ENCODE assay signal across 13 cellular contexts in the genomic region with DNA sequence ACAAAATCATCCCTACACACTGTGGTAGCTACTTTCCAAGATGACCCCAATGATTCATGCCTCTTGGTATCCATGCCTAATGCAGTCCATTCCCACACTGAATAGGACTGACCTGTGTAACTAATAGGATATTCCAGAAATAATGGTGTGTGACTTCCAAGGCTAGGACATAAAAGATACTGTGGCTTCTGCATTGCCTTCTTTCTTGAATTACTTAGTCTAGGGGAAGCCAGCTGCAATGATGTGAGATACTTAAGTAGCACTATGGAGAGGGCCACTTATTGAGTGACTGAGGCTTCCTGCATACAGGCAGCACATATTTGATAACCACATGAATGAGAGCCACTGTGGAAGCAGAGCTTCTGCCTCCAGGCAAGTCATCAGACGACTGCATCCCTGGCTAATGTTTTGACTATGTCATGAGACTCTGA. TPM values are rescaled to one million over a fixed set of nuclear protein-coding genes. Genes with fewer than 3 reads are reported as not detected.
DNase-seq lines count a peak whose midpoint lies in the region; ATAC-seq lines count a peak whose summit lies in the region.
"Had no signal": no experiment of that assay in that cellular context is flagged by ENCODE, and none has a peak within 500 bp of the region (broad histone marks: within the 10 kb centered on the region; RNA-seq: fewer than 3 reads in every experiment).

No MANE protein-coding gene starts in this region.

- no peaks in the 10 kb centered on the region for H3K9me3 Mint-ChIP-seq in activated T-cell treated with anti-CD3 and anti-CD28 coated beads, Interleukin-2, amount 50 U/mL, for 24 hours
- H3K9me3 Mint-ChIP-seq in activated naive CD4-positive, alpha-beta T cell treated with anti-CD3 and anti-CD28 coated beads, Interleukin-2, amount 50 U/mL, for 72 hours: no peaks in the 10 kb centered on the region
- no peaks in the 10 kb centered on the region for H3K9me3 Mint-ChIP-seq in activated CD4-positive, alpha-beta T cell treated with anti-CD3 and anti-CD28 coated beads, Interleukin-2, amount 10 ng/mL, durations not matched to agents 7 days and 5 days
- H3K9me3 Mint-ChIP-seq: activated T-helper 1 cell treated with anti-CD3 and anti-CD28 coated beads, Interleukin-12 subunit alpha, Interleukin-12 subunit beta, Interleukin-2, Interleukin-4 antibody, amounts not matched to agents 30 ng/mL and 10 ng/mL and 1 ng/mL, durations not matched to agents 14 hours and 24 hours and 36 hours had no signal

- no peaks in the 10 kb centered on the region for H3K27me3 ChIP-seq in SJCRH30

- no peak overlapping the region for H3K4me3 ChIP-seq in SJCRH30
- H3K4me3 ChIP-seq: prostate gland had no signal

- H3K27ac Mint-ChIP-seq in activated T-cell treated with anti-CD3 and anti-CD28 coated beads, Interleukin-2, amount 50 U/mL, for 24 hours: peak overlapping the region; percentile 13
- H3K27ac Mint-ChIP-seq in activated naive CD4-positive, alpha-beta T cell treated with anti-CD3 and anti-CD28 coated beads, Interleukin-2, amount 50 U/mL, for 72 hours: no peak overlapping the region
- H3K27ac Mint-ChIP-seq in activated CD4-positive, alpha-beta T cell treated with anti-CD3 and anti-CD28 coated beads, Interleukin-2, amount 10 ng/mL, durations not matched to agents 7 days and 5 days: no peak overlapping the region
- H3K27ac Mint-ChIP-seq: activated T-helper 1 cell treated with anti-CD3 and anti-CD28 coated beads, Interleukin-12 subunit alpha, Interleukin-12 subunit beta, Interleukin-2, Interleukin-4 antibody, amounts not matched to agents 30 ng/mL and 10 ng/mL and 1 ng/mL, durations not matched to agents 14 hours and 24 hours and 36 hours had no signal

- H3K4me3 Mint-ChIP-seq in activated T-cell treated with anti-CD3 and anti-CD28 coated beads, Interleukin-2, amount 50 U/mL, for 24 hours: no peak overlapping the region
- H3K4me3 Mint-ChIP-seq in activated CD4-positive, alpha-beta T cell treated with anti-CD3 and anti-CD28 coated beads, Interleukin-2, amount 10 ng/mL, durations not matched to agents 7 days and 5 days: no peak overlapping the region
- H3K4me3 Mint-ChIP-seq: activated T-helper 1 cell treated with anti-CD3 and anti-CD28 coated beads, Interleukin-12 subunit alpha, Interleukin-12 subunit beta, Interleukin-2, Interleukin-4 antibody, amounts not matched to agents 30 ng/mL and 10 ng/mL and 1 ng/mL, durations not matched to agents 14 hours and 24 hours and 36 hours had no signal

- no peaks in the 10 kb centered on the region for H3K9me3 ChIP-seq in SJCRH30 (replicated peaks)
- H3K9me3 ChIP-seq: prostate gland had no signal

- peaks cover 10% of the 10 kb centered on the region for H3K36me3 Mint-ChIP-seq in activated T-cell treated with anti-CD3 and anti-CD28 coated beads, Interleukin-2, amount 50 U/mL, for 24 hours (ENCODE audit: low read depth)
- no peaks in the 10 kb centered on the region for H3K36me3 Mint-ChIP-seq in activated naive CD4-positive, alpha-beta T cell treated with anti-CD3 and anti-CD28 coated beads, Interleukin-2, amount 50 U/mL, for 72 hours
- peaks cover 4% of the 10 kb centered on the region for H3K36me3 Mint-ChIP-seq in activated CD4-positive, alpha-beta T cell treated with anti-CD3 and anti-CD28 coated beads, Interleukin-2, amount 10 ng/mL, durations not matched to agents 7 days and 5 days (ENCODE audit: low read depth)

- peak overlapping the region; percentile 79 for H3K27ac ChIP-seq in SJCRH30
- H3K27ac ChIP-seq: prostate gland had no signal

- POLR2A ChIA-PET in activated CD4-positive, alpha-beta T cell treated with anti-CD3 and anti-CD28 coated beads, Interleukin-2, amount 10 ng/mL, durations not matched to agents 7 days and 5 days (lab: Charles Lee): no interaction called here

- peaks cover 48% of the 10 kb centered on the region for H3K4me1 ChIP-seq in SJCRH30
- H3K4me1 ChIP-seq: prostate gland had no signal

- no peak for ATAC-seq in activated naive CD4-positive, alpha-beta T cell treated with anti-CD3 and anti-CD28 coated beads, Interleukin-2, amount 50 U/mL, for 72 hours

- DNase-seq in activated T-cell treated with anti-CD3 and anti-CD28 coated beads, Interleukin-2, amount 50 U/mL, for 24 hours: no peak
- no peak for DNase-seq in activated T-cell treated with anti-CD3 and anti-CD28 coated beads, Interleukin-2, amount 50 U/mL, for 1 hour
- peak; percentile 85 to 90 for DNase-seq in SJCRH30
- peak; percentile 47 for DNase-seq in glomerular visceral epithelial cell (ENCODE audit: extremely low spot score)
- no peak for DNase-seq in OCI-M1 (lab: John Stamatoyannopoulos, UW)
- no peak for DNase-seq in activated naive CD4-positive, alpha-beta T cell treated with anti-CD3 and anti-CD28 coated beads, Interleukin-2, amount 50 U/mL, for 72 hours (ENCODE audit: low spot score in 2 of 2)
- no peak for DNase-seq in C1 segment of cervical spinal cord (lab: John Stamatoyannopoulos, UW)
- no peak for DNase-seq in activated CD4-positive, alpha-beta T cell treated with anti-CD3 and anti-CD28 coated beads, Interleukin-2, amount 10 ng/mL, durations not matched to agents 7 days and 5 days
- DNase-seq: midbrain, NCI-H2081 treated with DMSO at 0.1 percent for 48 hours had no signal

- no peaks in the 10 kb centered on the region for H3K27me3 Mint-ChIP-seq in activated T-cell treated with anti-CD3 and anti-CD28 coated beads, Interleukin-2, amount 50 U/mL, for 24 hours
- H3K27me3 Mint-ChIP-seq in activated CD4-positive, alpha-beta T cell treated with anti-CD3 and anti-CD28 coated beads, Interleukin-2, amount 10 ng/mL, durations not matched to agents 7 days and 5 days: no peaks in the 10 kb centered on the region

- H3K36me3 ChIP-seq in SJCRH30: no peaks in the 10 kb centered on the region
- H3K36me3 ChIP-seq: prostate gland had no signal

- H3K4me1 Mint-ChIP-seq in activated T-cell treated with anti-CD3 and anti-CD28 coated beads, Interleukin-2, amount 50 U/mL, for 24 hours (ENCODE audit: low read depth): peaks cover 19% of the 10 kb centered on the region
- peaks cover 1% of the 10 kb centered on the region for H3K4me1 Mint-ChIP-seq in activated CD4-positive, alpha-beta T cell treated with anti-CD3 and anti-CD28 coated beads, Interleukin-2, amount 10 ng/mL, durations not matched to agents 7 days and 5 days

- CTCF ChIA-PET in activated CD4-positive, alpha-beta T cell treated with anti-CD3 and anti-CD28 coated beads, Interleukin-2, amount 10 ng/mL, durations not matched to agents 7 days and 5 days (lab: Charles Lee): no interaction called here

RNA-seq across cellular contexts. Expression of a gene that starts 50.1 kb away (rescaled TPM):
- not detected in 2 replicates for total RNA-seq in SJCRH30 (2014; rRNA removed; shearing (Covaris generic))
- total RNA-seq in activated naive CD4-positive, alpha-beta T cell treated with anti-CD3 and anti-CD28 coated beads, Interleukin-2, amount 50 U/mL, for 72 hours: under 1 TPM; 0.60 to 0.82 TPM
- under 1 TPM in 1 of 2 experiments, not detected in 1; 0.10 TPM for total RNA-seq in activated CD4-positive, alpha-beta T cell treated with anti-CD3 and anti-CD28 coated beads, Interleukin-2, amount 10 ng/mL, durations not matched to agents 7 days and 5 days
- total RNA-seq: G401 had no signal

Comparison
In these comparisons a context has a peak if more than half of its experiments do, and no peak if none do; other contexts are left out.
1. DNase-seq: peak in SJCRH30 (2 of 2) and glomerular visceral epithelial cell (single experiment); none in activated T-cell treated with anti-CD3 and anti-CD28 coated beads, Interleukin-2, amount 50 U/mL, for 24 hours (single experiment), activated T-cell treated with anti-CD3 and anti-CD28 coated beads, Interleukin-2, amount 50 U/mL, for 1 hour (single experiment), OCI-M1 (single experiment), activated naive CD4-positive, alpha-beta T cell treated with anti-CD3 and anti-CD28 coated beads, Interleukin-2, amount 50 U/mL, for 72 hours (0 of 2), C1 segment of cervical spinal cord (0 of 14) and activated CD4-positive, alpha-beta T cell treated with anti-CD3 and anti-CD28 coated beads, Interleukin-2, amount 10 ng/mL, durations not matched to agents 7 days and 5 days (single experiment).